In genomic region chr6:15608406-15608805, GRCh38 we compare ENCODE assay signal across 12 cellular contexts. TPM values are rescaled to one million over a fixed set of nuclear protein-coding genes. Genes with fewer than 3 reads are reported as not detected.
DNase-seq lines count a peak whose midpoint lies in the region; ATAC-seq and TF ChIP-seq lines count a peak whose summit lies in the region.
"Had no signal": no experiment of that assay in that cellular context is flagged by ENCODE, and none has a peak within 500 bp of the region (broad histone marks: within the 10 kb centered on the region; RNA-seq: fewer than 3 reads in every experiment).

No MANE protein-coding gene starts in this region.

- DNase-seq in EL (peak; percentile 91), SJSA1 (ENCODE audit: low read depth in 1 of 2, low spot score in 2 of 2) (peak; percentile 48 to 50), foreskin keratinocyte (peak; percentile 76 to 88), putamen (ENCODE audit: low spot score) (peak; percentile 47), nephron progenitor cell (no peak)
- no peak for DNase-seq in stimulated activated naive CD8-positive, alpha-beta T cell treated with anti-CD3 and anti-CD28 coated beads, Interleukin-15, amount 100 ng/mL, for 72 hours
- DNase-seq: activated naive CD8-positive, alpha-beta T cell treated with anti-CD3 and anti-CD28 coated beads for 36 hours; erythroblast; stimulated activated CD4-positive, alpha-beta T cell treated with anti-CD3 and anti-CD28 coated beads, Interleukin-4, amount 100 ng/mL, for 4 hours; transverse colon had no signal

- peaks cover 19% of the 10 kb centered on the region for H3K4me1 Mint-ChIP-seq in stimulated activated naive CD8-positive, alpha-beta T cell treated with anti-CD3 and anti-CD28 coated beads, Interleukin-15, amount 100 ng/mL, for 72 hours
- H3K4me1 Mint-ChIP-seq in nephron progenitor cell = peaks cover 19% of the 10 kb centered on the region

- no peak overlapping the region for H3K4me3 Mint-ChIP-seq in stimulated activated naive CD8-positive, alpha-beta T cell treated with anti-CD3 and anti-CD28 coated beads, Interleukin-15, amount 100 ng/mL, for 72 hours
- no peak overlapping the region for H3K4me3 Mint-ChIP-seq in nephron progenitor cell
- H3K4me3 Mint-ChIP-seq: activated naive CD8-positive, alpha-beta T cell treated with anti-CD3 and anti-CD28 coated beads for 36 hours had no signal

- H3K36me3 ChIP-seq in SJSA1 = peaks cover 7% of the 10 kb centered on the region; the same call in 1 of the 2 replicates
- H3K36me3 ChIP-seq: transverse colon had no signal

- no peak overlapping the region for H3K27ac ChIP-seq in SJSA1
- H3K27ac ChIP-seq in foreskin keratinocyte = no peak overlapping the region
- H3K27ac ChIP-seq: transverse colon had no signal

- no peak overlapping the region for H3K27ac Mint-ChIP-seq in stimulated activated naive CD8-positive, alpha-beta T cell treated with anti-CD3 and anti-CD28 coated beads, Interleukin-15, amount 100 ng/mL, for 72 hours
- no peak overlapping the region for H3K27ac Mint-ChIP-seq in nephron progenitor cell
- H3K27ac Mint-ChIP-seq: activated naive CD8-positive, alpha-beta T cell treated with anti-CD3 and anti-CD28 coated beads for 36 hours had no signal

- H3K4me1 ChIP-seq in SJSA1 (replicated peaks) (no peaks in the 10 kb centered on the region), foreskin keratinocyte (peaks cover 10% of the 10 kb centered on the region)

- H3K9me3 ChIP-seq in SJSA1 (replicated peaks) = no peaks in the 10 kb centered on the region
- H3K9me3 ChIP-seq: transverse colon had no signal

- H3K27me3 Mint-ChIP-seq in stimulated activated naive CD8-positive, alpha-beta T cell treated with anti-CD3 and anti-CD28 coated beads, Interleukin-15, amount 100 ng/mL, for 72 hours = no peaks in the 10 kb centered on the region
- no peaks in the 10 kb centered on the region for H3K27me3 Mint-ChIP-seq in nephron progenitor cell (ENCODE audit: low read depth, poor library complexity)
- H3K27me3 Mint-ChIP-seq: activated naive CD8-positive, alpha-beta T cell treated with anti-CD3 and anti-CD28 coated beads for 36 hours had no signal

- no peak overlapping the region for H3K4me3 ChIP-seq in SJSA1
- H3K4me3 ChIP-seq: transverse colon had no signal

- no peaks in the 10 kb centered on the region for H3K27me3 ChIP-seq in SJSA1 (replicated peaks)
- no peaks in the 10 kb centered on the region for H3K27me3 ChIP-seq in foreskin keratinocyte
- H3K27me3 ChIP-seq: transverse colon had no signal

- ATAC-seq in foreskin keratinocyte = peak; percentile 100
- no peak for ATAC-seq in GM18873 (IDR thresholded peaks at IDR 0.05; ENCODE audit: low FRiP score, unreplicated experiment)
- no peak for ATAC-seq in stimulated activated naive CD8-positive, alpha-beta T cell treated with anti-CD3 and anti-CD28 coated beads, Interleukin-15, amount 100 ng/mL, for 72 hours
- no peak for ATAC-seq in HG02852 (IDR thresholded peaks at IDR 0.05; ENCODE audit: unreplicated experiment)

- TF ChIP-seq CTCF in foreskin keratinocyte (conservative IDR thresholded peaks at IDR 0.05) (peak; percentile 18), nephron progenitor cell (IDR thresholded peaks at IDR 0.05) (no peak)

- H3K36me3 Mint-ChIP-seq in nephron progenitor cell (ENCODE audit: low read depth) = peaks cover 46% of the 10 kb centered on the region

- H3K9me3 Mint-ChIP-seq in stimulated activated naive CD8-positive, alpha-beta T cell treated with anti-CD3 and anti-CD28 coated beads, Interleukin-15, amount 100 ng/mL, for 72 hours = peaks cover 0 to 7% of the 10 kb centered on the region in 2 donors
- H3K9me3 Mint-ChIP-seq in nephron progenitor cell = peaks cover 26% of the 10 kb centered on the region
- H3K9me3 Mint-ChIP-seq: activated naive CD8-positive, alpha-beta T cell treated with anti-CD3 and anti-CD28 coated beads for 36 hours had no signal

RNA-seq across cellular contexts. Expression of gene DTNBP1, which starts 54.4 kb away (rescaled TPM):
- total RNA-seq in SJSA1 (2014; rRNA removed; shearing (Covaris generic)) = 0.56 and 2.7 TPM in 2 replicates
- 10.2 and 12.1 TPM in 2 replicates for total RNA-seq in foreskin keratinocyte
- 15.6 and 16.5 TPM in 2 replicates for polyA plus RNA-seq in foreskin keratinocyte

Comparison
In these comparisons a context has a peak if more than half of its experiments do, and no peak if none do; other contexts are left out.
1. DNase-seq: peak in EL (single experiment), SJSA1 (2 of 2), foreskin keratinocyte (2 of 2) and putamen (single experiment); none in stimulated activated naive CD8-positive, alpha-beta T cell treated with anti-CD3 and anti-CD28 coated beads, Interleukin-15, amount 100 ng/mL, for 72 hours (0 of 2) and nephron progenitor cell (single experiment).